Comparison of ENCODE assay signal across 14 cellular contexts in genomic region chr4:77152421-77152820, GRCh38. TPM values are rescaled to one million over a fixed set of nuclear protein-coding genes. Genes with fewer than 3 reads are reported as not detected.
A peak's percentile ranks its signal among the peaks of the same experiment; 100 is the strongest.
DNase-seq lines count a peak whose midpoint lies in the region; ATAC-seq and TF ChIP-seq lines count a peak whose summit lies in the region.
"Had no signal": no experiment of that assay in that cellular context is flagged by ENCODE, and none has a peak within 500 bp of the region (broad histone marks: within the 10 kb centered on the region; RNA-seq: fewer than 3 reads in every experiment).

No MANE protein-coding gene starts in this region.

- H3K27ac Mint-ChIP-seq in memory B cell: peak overlapping the region; percentile 97
- H3K27ac Mint-ChIP-seq in activated CD4-positive, alpha-beta T cell treated with anti-CD3 and anti-CD28 coated beads for 36 hours: no peak overlapping the region
- H3K27ac Mint-ChIP-seq: activated T-cell treated with anti-CD3 and anti-CD28 coated beads, Interleukin-2, amount 50 U/mL, for 24 hours had no signal

- DNase-seq in astrocyte of the spinal cord (ENCODE audit: low read depth, low spot score) (peak; percentile 29), memory B cell (ENCODE audit: low spot score in 2 of 2) (no peak)
- no peak for DNase-seq in activated effector memory CD4-positive, alpha-beta T cell treated with Interleukin-2 at 50 U/mL for 16 hours
- DNase-seq in activated CD4-positive, alpha-beta T cell treated with anti-CD3 and anti-CD28 coated beads for 36 hours: no peak
- DNase-seq in activated CD4-positive, CD25-positive, alpha-beta regulatory T cell treated with anti-CD3 and anti-CD28 coated beads, Interleukin-2, amount 50 U/mL, for 72 hours: no peak
- DNase-seq in activated CD8-positive, alpha-beta memory T cell treated with anti-CD3 and anti-CD28 coated beads for 24 hours: no peak
- DNase-seq: activated T-cell treated with anti-CD3 and anti-CD28 coated beads, Interleukin-2, amount 50 U/mL, for 24 hours; amniotic stem cell; GOT3; NCI-H774; upper lobe of right lung had no signal

- H3K27me3 Mint-ChIP-seq in memory B cell: no peaks in the 10 kb centered on the region
- H3K27me3 Mint-ChIP-seq in activated CD4-positive, alpha-beta T cell treated with anti-CD3 and anti-CD28 coated beads for 36 hours: no peaks in the 10 kb centered on the region
- H3K27me3 Mint-ChIP-seq: activated T-cell treated with anti-CD3 and anti-CD28 coated beads, Interleukin-2, amount 50 U/mL, for 24 hours had no signal

- H3K4me3 Mint-ChIP-seq in memory B cell: no peak overlapping the region
- H3K4me3 Mint-ChIP-seq in activated CD4-positive, alpha-beta T cell treated with anti-CD3 and anti-CD28 coated beads for 36 hours: no peak overlapping the region
- H3K4me3 Mint-ChIP-seq: activated T-cell treated with anti-CD3 and anti-CD28 coated beads, Interleukin-2, amount 50 U/mL, for 24 hours had no signal

- no peak for ATAC-seq in memory B cell (ENCODE audit: low read depth)
- no peak for ATAC-seq in activated CD4-positive, alpha-beta T cell treated with anti-CD3 and anti-CD28 coated beads for 36 hours
- ATAC-seq: upper lobe of right lung had no signal

- H3K4me1 Mint-ChIP-seq in memory B cell: peaks cover 29% of the 10 kb centered on the region
- peaks cover 20% of the 10 kb centered on the region for H3K4me1 Mint-ChIP-seq in activated CD4-positive, alpha-beta T cell treated with anti-CD3 and anti-CD28 coated beads for 36 hours

- POLR2A ChIA-PET in activated CD4-positive, alpha-beta T cell treated with anti-CD3 and anti-CD28 coated beads for 36 hours (lab: Charles Lee): no interaction called here

- TF ChIP-seq CTCF in 22Rv1 (IDR thresholded peaks at IDR 0.05): no peak
- TF ChIP-seq CTCF in astrocyte of the spinal cord (IDR thresholded peaks at IDR 0.05; ENCODE audit: low read depth, low read length): no peak

- in situ Hi-C loops in astrocyte of the spinal cord (cut with HindIII; ENCODE audit: low sequenced_read_pairs): no loop called here

- peak; percentile 20; the same call in 1 of the 2 replicates for TF ChIP-seq EP300 in Ishikawa (IDR thresholded peaks at IDR 0.05; ENCODE audit: borderline replicate concordance)

- intact Hi-C loops in activated CD4-positive, alpha-beta T cell treated with anti-CD3 and anti-CD28 coated beads for 36 hours (cut with DNase I, micrococcal nuclease): loop anchor here in 1 of 2 experiments (10.0 kb wide), 3 partner anchors 938 to 1638 kb away; partner anchors contain the start of genes G3BP2, RCHY1, SCARB2 and THAP6

- no peaks in the 10 kb centered on the region for H3K9me3 Mint-ChIP-seq in memory B cell
- H3K9me3 Mint-ChIP-seq in activated CD4-positive, alpha-beta T cell treated with anti-CD3 and anti-CD28 coated beads for 36 hours (ENCODE audit: low read depth): no peaks in the 10 kb centered on the region
- H3K9me3 Mint-ChIP-seq: activated T-cell treated with anti-CD3 and anti-CD28 coated beads, Interleukin-2, amount 50 U/mL, for 24 hours had no signal

- TF ChIP-seq RAD21 in Ishikawa (IDR thresholded peaks at IDR 0.05; ENCODE audit: low read depth): no peak

- no peak overlapping the region for H3K4me3 ChIP-seq in astrocyte of the spinal cord (ENCODE audit: low read depth, low read length)
- H3K4me3 ChIP-seq: SK-N-MC, upper lobe of right lung had no signal

- H3K27ac ChIP-seq in 22Rv1: peak overlapping the region; percentile 40
- H3K27ac ChIP-seq: SK-N-MC, upper lobe of right lung had no signal

- CTCF ChIA-PET in activated CD4-positive, alpha-beta T cell treated with anti-CD3 and anti-CD28 coated beads for 36 hours (lab: Charles Lee): interaction anchor here (1.0 kb wide), 1 partner anchor 12 kb away, joined by 3 read pairs; no protein-coding TSS in a partner anchor

- peaks cover 2% of the 10 kb centered on the region for H3K36me3 Mint-ChIP-seq in memory B cell
- no peaks in the 10 kb centered on the region for H3K36me3 Mint-ChIP-seq in activated CD4-positive, alpha-beta T cell treated with anti-CD3 and anti-CD28 coated beads for 36 hours (ENCODE audit: low read depth)

TF ChIP-seq in Ishikawa, 13 proteins besides CTCF, POLR2A, EP300 and RAD21:
- TF ChIP-seq EGR1 (IDR thresholded peaks at IDR 0.05) (no peak), TCF12 (IDR thresholded peaks at IDR 0.05; ENCODE audit: low read depth) (peak; percentile 27; the same call in 1 of the 2 replicates), YY1 (IDR thresholded peaks at IDR 0.05; ENCODE audit: low read depth) (no peak), CEBPB (IDR thresholded peaks at IDR 0.05) (no peak), NFIC (IDR thresholded peaks at IDR 0.05) (no peak)
- TF ChIP-seq, protein P1, sequence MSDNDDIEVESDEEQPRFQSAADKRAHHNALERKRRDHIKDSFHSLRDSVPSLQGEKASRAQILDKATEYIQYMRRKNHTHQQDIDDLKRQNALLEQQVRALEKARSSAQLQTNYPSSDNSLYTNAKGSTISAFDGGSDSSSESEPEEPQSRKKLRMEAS (IDR thresholded peaks at IDR 0.05): peak; percentile 32; the same call in 1 of the 2 replicates
- TF ChIP-seq, protein P2, sequence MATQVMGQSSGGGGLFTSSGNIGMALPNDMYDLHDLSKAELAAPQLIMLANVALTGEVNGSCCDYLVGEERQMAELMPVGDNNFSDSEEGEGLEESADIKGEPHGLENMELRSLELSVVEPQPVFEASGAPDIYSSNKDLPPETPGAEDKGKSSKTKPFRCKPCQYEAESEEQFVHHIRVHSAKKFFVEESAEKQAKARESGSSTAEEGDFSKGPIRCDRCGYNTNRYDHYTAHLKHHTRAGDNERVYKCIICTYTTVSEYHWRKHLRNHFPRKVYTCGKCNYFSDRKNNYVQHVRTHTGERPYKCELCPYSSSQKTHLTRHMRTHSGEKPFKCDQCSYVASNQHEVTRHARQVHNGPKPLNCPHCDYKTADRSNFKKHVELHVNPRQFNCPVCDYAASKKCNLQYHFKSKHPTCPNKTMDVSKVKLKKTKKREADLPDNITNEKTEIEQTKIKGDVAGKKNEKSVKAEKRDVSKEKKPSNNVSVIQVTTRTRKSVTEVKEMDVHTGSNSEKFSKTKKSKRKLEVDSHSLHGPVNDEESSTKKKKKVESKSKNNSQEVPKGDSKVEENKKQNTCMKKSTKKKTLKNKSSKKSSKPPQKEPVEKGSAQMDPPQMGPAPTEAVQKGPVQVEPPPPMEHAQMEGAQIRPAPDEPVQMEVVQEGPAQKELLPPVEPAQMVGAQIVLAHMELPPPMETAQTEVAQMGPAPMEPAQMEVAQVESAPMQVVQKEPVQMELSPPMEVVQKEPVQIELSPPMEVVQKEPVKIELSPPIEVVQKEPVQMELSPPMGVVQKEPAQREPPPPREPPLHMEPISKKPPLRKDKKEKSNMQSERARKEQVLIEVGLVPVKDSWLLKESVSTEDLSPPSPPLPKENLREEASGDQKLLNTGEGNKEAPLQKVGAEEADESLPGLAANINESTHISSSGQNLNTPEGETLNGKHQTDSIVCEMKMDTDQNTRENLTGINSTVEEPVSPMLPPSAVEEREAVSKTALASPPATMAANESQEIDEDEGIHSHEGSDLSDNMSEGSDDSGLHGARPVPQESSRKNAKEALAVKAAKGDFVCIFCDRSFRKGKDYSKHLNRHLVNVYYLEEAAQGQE (IDR thresholded peaks at IDR 0.05; ENCODE audit: low read depth): no peak

RNA-seq across cellular contexts. Expression of gene CCNG2, which starts 4.6 kb away (rescaled TPM):
- total RNA-seq in activated CD4-positive, alpha-beta T cell treated with anti-CD3 and anti-CD28 coated beads for 36 hours: 10 to 100 TPM; 25.7 to 28.6 TPM
